Comparison of ENCODE assay signal across 8 cellular contexts in genomic region chr14:105581551-105582341, GRCh38. TPM values are rescaled to one million over a fixed set of nuclear protein-coding genes. Genes with fewer than 3 reads are reported as not detected.
DNase-seq lines count a peak whose midpoint lies in the region; ATAC-seq lines count a peak whose summit lies in the region.

No MANE protein-coding gene starts in this region.

- H3K27ac Mint-ChIP-seq in effector memory CD8-positive, alpha-beta T cell, result no peak overlapping the region

- H3K4me3 Mint-ChIP-seq in effector memory CD8-positive, alpha-beta T cell, result no peak overlapping the region

- peak; percentile 40 for ATAC-seq in GM18502 (IDR thresholded peaks at IDR 0.05; ENCODE audit: poor library complexity, unreplicated experiment)
- ATAC-seq in GM21717 (IDR thresholded peaks at IDR 0.05; ENCODE audit: unreplicated experiment), result peak; percentile 50
- ATAC-seq in HG03571 (IDR thresholded peaks at IDR 0.05; ENCODE audit: unreplicated experiment), result peak; percentile 34
- ATAC-seq in effector memory CD8-positive, alpha-beta T cell (replicated peaks), result no peak
- ATAC-seq in HG02970 (IDR thresholded peaks at IDR 0.05; ENCODE audit: low FRiP score, unreplicated experiment), result no peak

- no peaks in the 10 kb centered on the region for H3K4me1 Mint-ChIP-seq in effector memory CD8-positive, alpha-beta T cell (ENCODE audit: low read depth in 2 of 2)

- H3K27me3 Mint-ChIP-seq in effector memory CD8-positive, alpha-beta T cell, result peaks cover 0 to under 1% of the 10 kb centered on the region in 2 donors

- peak; percentile 65 for DNase-seq in mesenteric fat pad (ENCODE audit: low spot score)
- no peak for DNase-seq in effector memory CD8-positive, alpha-beta T cell
- DNase-seq in stimulated activated CD4-positive, alpha-beta T cell treated with anti-CD3 and anti-CD28 coated beads, Interleukin-4, amount 100 ng/mL, for 24 hours, result no peak
- DNase-seq in epidermal melanocyte (ENCODE audit: insufficient read length, low spot score), result no peak

- H3K36me3 Mint-ChIP-seq in effector memory CD8-positive, alpha-beta T cell (ENCODE audit: insufficient read depth), result no peaks in the 10 kb centered on the region

- H3K9me3 Mint-ChIP-seq in effector memory CD8-positive, alpha-beta T cell, result no peaks in the 10 kb centered on the region

RNA-seq across cellular contexts. Expression of gene TMEM121, which starts 55.4 kb away (rescaled TPM):
- 2.1 TPM for total RNA-seq in mesenteric fat pad

Comparison
In these comparisons a context has a peak if more than half of its experiments do, and no peak if none do; other contexts are left out.
1. ATAC-seq: peak in GM18502 (single experiment), GM21717 (single experiment) and HG03571 (single experiment); none in effector memory CD8-positive, alpha-beta T cell (single experiment) and HG02970 (single experiment).